ENCODE assay signal across 2 cellular contexts in genomic region chr21:37971390-37971789, GRCh38.
TF ChIP-seq lines count a peak whose summit lies in the region.

No MANE protein-coding gene starts in this region.

TF ChIP-seq in A549, 52 proteins besides CTCF, POLR2A, EP300 and RAD21:
- no peak for TF ChIP-seq RARB (CRISPR knock-in tag; IDR thresholded peaks at IDR 0.05)
- no peak for TF ChIP-seq NR3C1 (IDR thresholded peaks at IDR 0.05)
- no peak for TF ChIP-seq HEYL (CRISPR knock-in tag; IDR thresholded peaks at IDR 0.05)
- TF ChIP-seq MAFK (IDR thresholded peaks at IDR 0.05; ENCODE audit: partially characterized antibody) = peak; percentile 87

TF ChIP-seq in K562, 482 proteins besides CTCF, POLR2A, EP300 and RAD21:
- TF ChIP-seq, protein P1, sequence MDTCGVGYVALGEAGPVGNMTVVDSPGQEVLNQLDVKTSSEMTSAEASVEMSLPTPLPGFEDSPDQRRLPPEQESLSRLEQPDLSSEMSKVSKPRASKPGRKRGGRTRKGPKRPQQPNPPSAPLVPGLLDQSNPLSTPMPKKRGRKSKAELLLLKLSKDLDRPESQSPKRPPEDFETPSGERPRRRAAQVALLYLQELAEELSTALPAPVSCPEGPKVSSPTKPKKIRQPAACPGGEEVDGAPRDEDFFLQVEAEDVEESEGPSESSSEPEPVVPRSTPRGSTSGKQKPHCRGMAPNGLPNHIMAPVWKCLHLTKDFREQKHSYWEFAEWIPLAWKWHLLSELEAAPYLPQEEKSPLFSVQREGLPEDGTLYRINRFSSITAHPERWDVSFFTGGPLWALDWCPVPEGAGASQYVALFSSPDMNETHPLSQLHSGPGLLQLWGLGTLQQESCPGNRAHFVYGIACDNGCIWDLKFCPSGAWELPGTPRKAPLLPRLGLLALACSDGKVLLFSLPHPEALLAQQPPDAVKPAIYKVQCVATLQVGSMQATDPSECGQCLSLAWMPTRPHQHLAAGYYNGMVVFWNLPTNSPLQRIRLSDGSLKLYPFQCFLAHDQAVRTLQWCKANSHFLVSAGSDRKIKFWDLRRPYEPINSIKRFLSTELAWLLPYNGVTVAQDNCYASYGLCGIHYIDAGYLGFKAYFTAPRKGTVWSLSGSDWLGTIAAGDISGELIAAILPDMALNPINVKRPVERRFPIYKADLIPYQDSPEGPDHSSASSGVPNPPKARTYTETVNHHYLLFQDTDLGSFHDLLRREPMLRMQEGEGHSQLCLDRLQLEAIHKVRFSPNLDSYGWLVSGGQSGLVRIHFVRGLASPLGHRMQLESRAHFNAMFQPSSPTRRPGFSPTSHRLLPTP (IDR thresholded peaks at IDR 0.05; ENCODE audit: borderline replicate concordance, extremely low read depth, insufficient read length) = no peak
- TF ChIP-seq MAFF (IDR thresholded peaks at IDR 0.05; ENCODE audit: low read length) = peak; percentile 93
- no peak for TF ChIP-seq XRCC3 (IDR thresholded peaks at IDR 0.05)
- peak; percentile 90 for TF ChIP-seq C11orf30 (IDR thresholded peaks at IDR 0.05; ENCODE audit: low read depth)
- TF ChIP-seq ZNF316 (IDR thresholded peaks at IDR 0.05) = peak; percentile 94
- no peak for TF ChIP-seq THAP12 (CRISPR knock-in tag; IDR thresholded peaks at IDR 0.05)
- no peak for TF ChIP-seq ZNF699 (CRISPR knock-in tag; IDR thresholded peaks at IDR 0.05; ENCODE audit: insufficient replicate concordance)
- TF ChIP-seq MAFG (tag; conservative IDR thresholded peaks at IDR 0.05) = peak; percentile 91
- TF ChIP-seq MAFK (IDR thresholded peaks at IDR 0.05; ENCODE audit: low read length) = peak; percentile 85
